8 cellular contexts compared by ENCODE assay signal in the genomic region with DNA sequence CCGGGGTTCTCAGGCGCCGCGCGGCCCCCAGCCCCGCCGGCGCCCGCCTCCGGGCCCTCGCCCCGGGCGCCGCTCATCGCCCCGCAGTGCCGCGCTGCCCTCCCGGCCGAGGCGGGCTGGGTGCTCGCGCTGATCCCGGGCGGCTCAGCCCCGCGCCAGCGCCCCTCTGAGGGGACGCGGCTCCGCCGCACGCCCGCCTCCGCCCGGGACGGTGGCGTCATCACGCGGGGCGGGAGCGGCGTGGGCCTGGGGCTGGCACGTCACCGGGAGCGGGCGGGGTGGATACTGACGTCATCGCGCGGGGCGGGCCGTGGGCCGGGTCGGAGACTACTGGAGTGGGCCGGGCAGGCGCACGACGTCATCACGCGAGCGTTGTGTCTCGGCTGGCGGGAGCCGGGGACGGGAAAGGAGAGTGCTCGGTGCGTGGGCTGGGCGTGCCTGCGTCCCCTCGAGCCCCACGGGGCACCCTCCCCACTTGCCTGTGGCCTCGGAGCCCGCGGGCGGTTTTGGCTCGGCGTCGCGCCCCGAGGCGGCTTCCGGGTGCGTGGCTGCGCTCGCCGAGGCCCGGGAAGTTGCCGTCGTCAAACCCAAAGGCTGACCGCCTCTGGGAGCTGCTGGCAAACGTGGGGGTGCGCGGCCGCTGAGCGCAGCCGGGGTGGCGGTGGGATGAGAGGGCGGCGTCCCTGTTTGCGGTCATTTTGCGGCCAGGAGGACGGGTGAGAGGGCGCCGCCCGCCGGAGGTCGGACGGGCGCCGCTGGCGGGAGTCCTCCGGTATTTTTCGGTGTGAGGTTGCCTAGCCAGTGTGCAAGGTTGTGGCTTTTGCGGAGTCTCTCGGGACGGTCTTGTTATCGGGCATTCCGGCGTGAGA. TPM values are rescaled to one million over a fixed set of nuclear protein-coding genes. Genes with fewer than 3 reads are reported as not detected.
A peak's percentile ranks its signal among the peaks of the same experiment; 100 is the strongest.
DNase-seq lines count a peak whose midpoint lies in the region; ATAC-seq and TF ChIP-seq lines count a peak whose summit lies in the region.

A gene with protein sequence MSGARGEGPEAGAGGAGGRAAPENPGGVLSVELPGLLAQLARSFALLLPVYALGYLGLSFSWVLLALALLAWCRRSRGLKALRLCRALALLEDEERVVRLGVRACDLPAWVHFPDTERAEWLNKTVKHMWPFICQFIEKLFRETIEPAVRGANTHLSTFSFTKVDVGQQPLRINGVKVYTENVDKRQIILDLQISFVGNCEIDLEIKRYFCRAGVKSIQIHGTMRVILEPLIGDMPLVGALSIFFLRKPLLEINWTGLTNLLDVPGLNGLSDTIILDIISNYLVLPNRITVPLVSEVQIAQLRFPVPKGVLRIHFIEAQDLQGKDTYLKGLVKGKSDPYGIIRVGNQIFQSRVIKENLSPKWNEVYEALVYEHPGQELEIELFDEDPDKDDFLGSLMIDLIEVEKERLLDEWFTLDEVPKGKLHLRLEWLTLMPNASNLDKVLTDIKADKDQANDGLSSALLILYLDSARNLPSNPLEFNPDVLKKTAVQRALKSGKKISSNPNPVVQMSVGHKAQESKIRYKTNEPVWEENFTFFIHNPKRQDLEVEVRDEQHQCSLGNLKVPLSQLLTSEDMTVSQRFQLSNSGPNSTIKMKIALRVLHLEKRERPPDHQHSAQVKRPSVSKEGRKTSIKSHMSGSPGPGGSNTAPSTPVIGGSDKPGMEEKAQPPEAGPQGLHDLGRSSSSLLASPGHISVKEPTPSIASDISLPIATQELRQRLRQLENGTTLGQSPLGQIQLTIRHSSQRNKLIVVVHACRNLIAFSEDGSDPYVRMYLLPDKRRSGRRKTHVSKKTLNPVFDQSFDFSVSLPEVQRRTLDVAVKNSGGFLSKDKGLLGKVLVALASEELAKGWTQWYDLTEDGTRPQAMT (minus strand): TSS at position 168 of the 869 bp plus-strand sequence. CDS start 91 bp downstream, at position 77.

- H3K9me3 ChIP-seq in aorta (ENCODE audit: control insufficient read depth, low read length), result no peaks in the 10 kb centered on the region

- H3K27ac Mint-ChIP-seq in T-helper 1 cell treated with Interleukin-12 subunit alpha and Interleukin-12 subunit beta and Interleukin-4 antibody, amounts not matched to agents 30 μg/mL and 1 μg/mL, for 36 hours, result peak within 1 kb of the TSS; percentile 88

- peaks cover 10% of the 10 kb centered on the region for H3K4me1 ChIP-seq in rectal smooth muscle tissue (ENCODE audit: control insufficient read depth, insufficient read depth, low read length)
- H3K4me1 ChIP-seq in aorta (ENCODE audit: control insufficient read depth in 1 of 2, insufficient read depth in 2 of 2, low read length in 2 of 2), result no peaks in the 10 kb centered on the region

- peaks cover 5% of the 10 kb centered on the region for H3K27me3 Mint-ChIP-seq in T-helper 1 cell treated with Interleukin-12 subunit alpha and Interleukin-12 subunit beta and Interleukin-4 antibody, amounts not matched to agents 30 μg/mL and 1 μg/mL, for 36 hours (ENCODE audit: low read depth)

- peaks cover 11% of the 10 kb centered on the region for H3K36me3 Mint-ChIP-seq in T-helper 1 cell treated with Interleukin-12 subunit alpha and Interleukin-12 subunit beta and Interleukin-4 antibody, amounts not matched to agents 30 μg/mL and 1 μg/mL, for 36 hours (ENCODE audit: low read depth)

- H3K27ac ChIP-seq in rectal smooth muscle tissue (ENCODE audit: low read depth, low read length) (peak within 1 kb of the TSS; percentile 99), aorta (ENCODE audit: low read depth in 1 of 2, low read length in 2 of 2) (peak within 1 kb of the TSS; percentile 93 to 98)

- peaks cover 23% of the 10 kb centered on the region for H3K4me1 Mint-ChIP-seq in T-helper 1 cell treated with Interleukin-12 subunit alpha and Interleukin-12 subunit beta and Interleukin-4 antibody, amounts not matched to agents 30 μg/mL and 1 μg/mL, for 36 hours (ENCODE audit: low read depth)

- no peaks in the 10 kb centered on the region for H3K9me3 Mint-ChIP-seq in T-helper 1 cell treated with Interleukin-12 subunit alpha and Interleukin-12 subunit beta and Interleukin-4 antibody, amounts not matched to agents 30 μg/mL and 1 μg/mL, for 36 hours

- H3K27me3 ChIP-seq in rectal smooth muscle tissue (ENCODE audit: control insufficient read depth, insufficient read depth, low read length) (no peaks in the 10 kb centered on the region), aorta (ENCODE audit: control insufficient read depth in 1 of 2, insufficient read depth in 2 of 2, low read length in 1 of 2) (no peaks in the 10 kb centered on the region)

- H3K4me3 Mint-ChIP-seq in T-helper 1 cell treated with Interleukin-12 subunit alpha and Interleukin-12 subunit beta and Interleukin-4 antibody, amounts not matched to agents 30 μg/mL and 1 μg/mL, for 36 hours, result peak within 1 kb of the TSS; percentile 98

- intact Hi-C loops in left ventricle myocardium superior (cut with micrococcal nuclease) (no loop called here), aorta (cut with DNase I) (loop anchor here (1.0 to 5.0 kb wide), 5 partner anchors 27 to 125 kb away; a partner anchor contains a TSS)

- peak within 1 kb of the TSS; percentile 96 for H3K9ac ChIP-seq in rectal smooth muscle tissue (ENCODE audit: low read length)

- H3K36me3 ChIP-seq in rectal smooth muscle tissue (ENCODE audit: control insufficient read depth, insufficient read depth, low read length) (no peaks in the 10 kb centered on the region), aorta (ENCODE audit: control insufficient read depth in 1 of 2, insufficient read depth in 2 of 2, low read length in 1 of 2) (no peaks in the 10 kb centered on the region)

- DNase-seq in GM13977 (ENCODE audit: low spot score), result peak; percentile 98
- peak; percentile 78 for DNase-seq in NCI-H1694 (lab: John Stamatoyannopoulos, UW)
- DNase-seq in amygdala (lab: John Stamatoyannopoulos, UW), result peak; percentile 82 to 100 (median 96)
- DNase-seq in left ventricle myocardium superior, result peak; percentile 100
- DNase-seq in aorta, result peak; percentile 99 to 100

- ATAC-seq in HG02870 (IDR thresholded peaks at IDR 0.05; ENCODE audit: unreplicated experiment), result peak; percentile 76
- peak; percentile 93 for ATAC-seq in left ventricle myocardium superior
- peak; percentile 96 for ATAC-seq in aorta (ENCODE audit: low FRiP score)

- peak within 1 kb of the TSS; percentile 93 for H3K4me3 ChIP-seq in rectal smooth muscle tissue (ENCODE audit: low read length)
- peak within 1 kb of the TSS; percentile 94 to 97 for H3K4me3 ChIP-seq in aorta (ENCODE audit: low read length in 2 of 2)

- WGBS in aorta, 2 donors, result 0 to 1% methylated on average over 75 to 120 of the region's 120 CpGs

- in situ Hi-C loops in GM13977 (cut with MboI; ENCODE audit: low pct_unique_long_range_greater_than_20kb, low sequenced_read_pairs, unreplicated experiment), result no loop called here

- TF ChIP-seq CTCF in GM13977 (IDR thresholded peaks at IDR 0.05; ENCODE audit: extremely low read depth, insufficient read depth, missing control alignments), result peak; percentile 36

RNA-seq across cellular contexts. Expression of the gene that starts here (rescaled TPM):
- total RNA-seq in left ventricle myocardium superior (44.3 TPM), aorta (100 to 1,000 TPM; 146 to 172 TPM)
- polyA plus RNA-seq in aorta, result 10 to 100 TPM; 30.6 to 69.1 TPM

Comparison
In these comparisons a context has a peak if more than half of its experiments do, and no peak if none do; other contexts are left out.
1. Peak in every context shown above with its lines: DNase-seq, ATAC-seq, H3K4me3 ChIP-seq and H3K27ac ChIP-seq.